18 cellular contexts compared by ENCODE assay signal in the genomic region with DNA sequence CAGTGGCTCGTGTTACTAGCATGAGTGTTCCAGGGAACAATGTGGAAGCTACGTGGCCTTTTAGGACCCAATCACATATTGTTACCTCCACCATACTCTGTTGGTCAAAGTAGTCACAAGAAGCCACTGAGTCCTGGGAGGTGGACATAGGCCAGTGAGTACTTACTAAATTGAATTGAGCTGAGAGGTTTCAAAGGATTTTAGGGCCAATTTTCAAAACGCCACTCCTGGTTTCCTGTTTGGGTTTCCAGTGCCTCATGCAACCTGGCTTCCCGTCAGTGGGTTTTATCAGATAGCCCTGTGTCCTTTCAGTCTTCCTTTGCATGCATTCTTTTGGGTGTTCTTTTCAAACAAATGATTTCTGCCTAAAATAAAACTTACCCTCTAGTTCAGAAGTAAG. TPM values are rescaled to one million over a fixed set of nuclear protein-coding genes. Genes with fewer than 3 reads are reported as not detected.
A peak's percentile ranks its signal among the peaks of the same experiment; 100 is the strongest.
DNase-seq lines count a peak whose midpoint lies in the region; ATAC-seq, FAIRE-seq and TF ChIP-seq lines count a peak whose summit lies in the region.
"Had no signal": no experiment of that assay in that cellular context is flagged by ENCODE, and none has a peak within 500 bp of the region (broad histone marks: within the 10 kb centered on the region; RNA-seq: fewer than 3 reads in every experiment).

No MANE protein-coding gene starts in this region.

- no peak overlapping the region for H3K9ac ChIP-seq in HepG2 (ENCODE audit: insufficient read depth, low read depth, low read length)
- H3K9ac ChIP-seq: BLaER1 had no signal

- CTCF ChIA-PET in HepG2 (lab: Yijun Ruan, JAX; ENCODE audit: low intra/inter-chr PET ratio, low total read pairs), result no interaction called here
- CTCF ChIA-PET in naive thymus-derived CD4-positive, alpha-beta T cell (lab: Charles Lee), result interaction anchor here (0.8 to 1.0 kb wide), 2 partner anchors 12 to 38 kb away, joined by 3 read pairs; no protein-coding TSS in a partner anchor

- H3K4me2 ChIP-seq in HepG2 (ENCODE audit: low read depth, low read length), result no peak overlapping the region; the same call in 1 of the 2 replicates
- H3K4me2 ChIP-seq: BLaER1 had no signal

- no peak for TF ChIP-seq POLR2A in HepG2 (IDR thresholded peaks at IDR 0.05; ENCODE audit: insufficient read depth in 1 of 2, low read depth in 2 of 2, low read length in 2 of 2)
- TF ChIP-seq POLR2A in right lobe of liver (IDR thresholded peaks at IDR 0.05), result no peak

- ATAC-seq in HepG2 (no peak; the same call in 2 of the 3 replicates), right lobe of liver (no peak), HG03378 (IDR thresholded peaks at IDR 0.05; ENCODE audit: unreplicated experiment) (no peak)
- no peak for ATAC-seq in activated T-helper 17 cell treated with anti-CD3 and anti-CD28 coated beads, Interleukin-2, amount 50 U/mL, for 72 hours (replicated peaks)
- no peak for ATAC-seq in naive thymus-derived CD4-positive, alpha-beta T cell
- ATAC-seq: PC-3 had no signal

- intact Hi-C loops in activated CD4-positive, alpha-beta T cell treated with anti-CD3 and anti-CD28 coated beads, Interleukin-2, amount 10 ng/mL, durations not matched to agents 24 days and 14 days (cut with micrococcal nuclease), result no loop called here
- intact Hi-C loops in HepG2 (cut with micrococcal nuclease; ENCODE audit: unreplicated experiment), result no loop called here
- intact Hi-C loops in right lobe of liver (cut with DNase I), result no loop called here
- intact Hi-C loops in naive thymus-derived CD4-positive, alpha-beta T cell (cut with micrococcal nuclease), result no loop called here

- POLR2A ChIA-PET in HepG2 (lab: Yijun Ruan, JAX), result no interaction called here
- POLR2A ChIA-PET in naive thymus-derived CD4-positive, alpha-beta T cell (lab: Charles Lee), result interaction anchor here (0.9 to 1.8 kb wide), 3 partner anchors 12 to 39 kb away, joined by 4 to 7 read pairs (median 6); no protein-coding TSS in a partner anchor

- no peaks in the 10 kb centered on the region; a peak in 1 of 5 replicates for H3K27me3 ChIP-seq in HepG2 (ENCODE audit: control insufficient read depth in 1 of 2, insufficient read depth in 2 of 2, low read length in 2 of 2)
- no peaks in the 10 kb centered on the region for H3K27me3 ChIP-seq in right lobe of liver
- H3K27me3 ChIP-seq in naive thymus-derived CD4-positive, alpha-beta T cell (ENCODE audit: control insufficient read depth in 2 of 2, insufficient read depth in 2 of 2, low read length in 2 of 2), result no peaks in the 10 kb centered on the region
- H3K27me3 ChIP-seq: BLaER1 had no signal

- no peak overlapping the region for H3K27ac ChIP-seq in HepG2 (ENCODE audit: extremely low read length, insufficient read depth, low read length)
- no peak overlapping the region for H3K27ac ChIP-seq in right lobe of liver
- H3K27ac ChIP-seq in naive thymus-derived CD4-positive, alpha-beta T cell (ENCODE audit: low read depth, low read length), result no peak overlapping the region
- H3K27ac ChIP-seq: BLaER1, RWPE1 had no signal

- H3K9me3 ChIP-seq in HepG2 (ENCODE audit: low read length) (no peaks in the 10 kb centered on the region), right lobe of liver (no peaks in the 10 kb centered on the region)
- peaks cover 0 to under 1% (median 0%) of the 10 kb centered on the region in 3 experiments for H3K9me3 ChIP-seq in naive thymus-derived CD4-positive, alpha-beta T cell (ENCODE audit: control insufficient read depth in 2 of 3, low read length in 3 of 3)
- H3K9me3 ChIP-seq: BLaER1, HAP-1 had no signal

- no peak for TF ChIP-seq RAD21 in HepG2 (CRISPR knock-in tag; IDR thresholded peaks at IDR 0.05)

- H3K4me1 ChIP-seq in HepG2 (ENCODE audit: insufficient read depth, low read length), result peaks cover 15% of the 10 kb centered on the region; the same call in 1 of the 2 replicates
- no peaks in the 10 kb centered on the region for H3K4me1 ChIP-seq in right lobe of liver
- H3K4me1 ChIP-seq in naive thymus-derived CD4-positive, alpha-beta T cell (ENCODE audit: control insufficient read depth in 2 of 2, insufficient read depth in 2 of 2, low read length in 2 of 2), result peaks cover 0 to 49% of the 10 kb centered on the region in 2 donors
- H3K4me1 ChIP-seq: HAP-1 had no signal

- H3K36me3 Mint-ChIP-seq in activated CD4-positive, alpha-beta T cell treated with anti-CD3 and anti-CD28 coated beads, Interleukin-2, amount 10 ng/mL, durations not matched to agents 24 days and 14 days (ENCODE audit: low read depth), result peaks cover 44% of the 10 kb centered on the region
- peaks cover 44% of the 10 kb centered on the region for H3K36me3 Mint-ChIP-seq in activated T-helper 17 cell treated with anti-CD3 and anti-CD28 coated beads, Interleukin-2, amount 50 U/mL, for 72 hours (ENCODE audit: low read depth)
- H3K36me3 Mint-ChIP-seq in naive thymus-derived CD4-positive, alpha-beta T cell, result peaks cover 3 to 33% (median 23%) of the 10 kb centered on the region in 5 donors

- H3K9me3 Mint-ChIP-seq in activated CD4-positive, alpha-beta T cell treated with anti-CD3 and anti-CD28 coated beads, Interleukin-2, amount 10 ng/mL, durations not matched to agents 24 days and 14 days, result peaks cover 6% of the 10 kb centered on the region
- no peaks in the 10 kb centered on the region for H3K9me3 Mint-ChIP-seq in activated T-helper 17 cell treated with anti-CD3 and anti-CD28 coated beads, Interleukin-2, amount 50 U/mL, for 72 hours
- peaks cover 0 to 5% (median 0%) of the 10 kb centered on the region in 11 donors for H3K9me3 Mint-ChIP-seq in naive thymus-derived CD4-positive, alpha-beta T cell

- no peaks in the 10 kb centered on the region for H3K27me3 Mint-ChIP-seq in activated CD4-positive, alpha-beta T cell treated with anti-CD3 and anti-CD28 coated beads, Interleukin-2, amount 10 ng/mL, durations not matched to agents 24 days and 14 days
- no peaks in the 10 kb centered on the region for H3K27me3 Mint-ChIP-seq in activated T-helper 17 cell treated with anti-CD3 and anti-CD28 coated beads, Interleukin-2, amount 50 U/mL, for 72 hours
- H3K27me3 Mint-ChIP-seq in naive thymus-derived CD4-positive, alpha-beta T cell, result no peaks in the 10 kb centered on the region

- H3K4me3 Mint-ChIP-seq in activated CD4-positive, alpha-beta T cell treated with anti-CD3 and anti-CD28 coated beads, Interleukin-2, amount 10 ng/mL, durations not matched to agents 24 days and 14 days, result peak overlapping the region; percentile 22
- H3K4me3 Mint-ChIP-seq in activated T-helper 17 cell treated with anti-CD3 and anti-CD28 coated beads, Interleukin-2, amount 50 U/mL, for 72 hours, result peak overlapping the region; percentile 43
- peak overlapping the region; percentile 27 to 75 (median 50) for H3K4me3 Mint-ChIP-seq in naive thymus-derived CD4-positive, alpha-beta T cell

- TF ChIP-seq EP300 in HepG2 (IDR thresholded peaks at IDR 0.05; ENCODE audit: low read depth in 2 of 2, low read length in 2 of 2) (no peak), HepG2 (CRISPR knock-in tag; IDR thresholded peaks at IDR 0.05; ENCODE audit: borderline replicate concordance) (no peak)

- TF ChIP-seq CTCF in HepG2 (CRISPR knock-in tag; IDR thresholded peaks at IDR 0.05), result no peak
- no peak for TF ChIP-seq CTCF in right lobe of liver (IDR thresholded peaks at IDR 0.05)

- H2AFZ ChIP-seq in HepG2 (ENCODE audit: low read length), result no peak overlapping the region

- H3K27ac Mint-ChIP-seq in activated CD4-positive, alpha-beta T cell treated with anti-CD3 and anti-CD28 coated beads, Interleukin-2, amount 10 ng/mL, durations not matched to agents 24 days and 14 days, result peak overlapping the region; percentile 54
- peak overlapping the region; percentile 80 for H3K27ac Mint-ChIP-seq in activated T-helper 17 cell treated with anti-CD3 and anti-CD28 coated beads, Interleukin-2, amount 50 U/mL, for 72 hours
- H3K27ac Mint-ChIP-seq in naive thymus-derived CD4-positive, alpha-beta T cell, result peak overlapping the region; percentile 63 to 93 (median 80)

- H3K36me3 ChIP-seq in HepG2 (replicated peaks in 1 of 2; ENCODE audit: control insufficient read depth in 1 of 2, insufficient read depth in 2 of 2, low read length in 2 of 2) (no peaks in the 10 kb centered on the region), right lobe of liver (no peaks in the 10 kb centered on the region)
- no peaks in the 10 kb centered on the region for H3K36me3 ChIP-seq in naive thymus-derived CD4-positive, alpha-beta T cell (ENCODE audit: control insufficient read depth in 2 of 3, insufficient read depth in 3 of 3, low read length in 3 of 3)
- H3K36me3 ChIP-seq: BLaER1, HAP-1 had no signal

- peaks cover 53% of the 10 kb centered on the region for H3K4me1 Mint-ChIP-seq in activated CD4-positive, alpha-beta T cell treated with anti-CD3 and anti-CD28 coated beads, Interleukin-2, amount 10 ng/mL, durations not matched to agents 24 days and 14 days
- peaks cover 36% of the 10 kb centered on the region for H3K4me1 Mint-ChIP-seq in activated T-helper 17 cell treated with anti-CD3 and anti-CD28 coated beads, Interleukin-2, amount 50 U/mL, for 72 hours
- H3K4me1 Mint-ChIP-seq in naive thymus-derived CD4-positive, alpha-beta T cell, result peaks cover 31 to 80% (median 68%) of the 10 kb centered on the region in 7 donors

- peak; percentile 69 for DNase-seq in activated CD4-positive, alpha-beta T cell treated with anti-CD3 and anti-CD28 coated beads, Interleukin-2, amount 10 ng/mL, durations not matched to agents 24 days and 14 days
- DNase-seq in activated CD4-positive, alpha-beta T cell treated with anti-CD3 and anti-CD28 coated beads for 48 hours, result no peak
- DNase-seq in HepG2 (ENCODE audit: low spot score) (no peak), right lobe of liver (no peak), superior temporal gyrus (ENCODE audit: extremely low spot score) (no peak)
- peak in 1 of 9 donors; percentile 20 for DNase-seq in naive thymus-derived CD4-positive, alpha-beta T cell
- DNase-seq: DND-41, NCI-H1436 treated with DMSO at 0.1 percent for 48 hours, NCI-H2029 treated with DMSO at 0.1 percent for 48 hours, NCI-H2171 treated with DMSO at 0.1 percent for 48 hours, NCI-H748 treated with DMSO at 0.1 percent for 48 hours, PC-3 had no signal

- no peaks in the 10 kb centered on the region for H4K20me1 ChIP-seq in HepG2 (ENCODE audit: insufficient read depth, low read length)
- H4K20me1 ChIP-seq: BLaER1 had no signal

- no peak overlapping the region for H3K4me3 ChIP-seq in HepG2 (replicated peaks in 1 of 3; ENCODE audit: insufficient read depth in 1 of 3, low read depth in 2 of 3, low read length in 3 of 3)
- H3K4me3 ChIP-seq in right lobe of liver, result no peak overlapping the region
- H3K4me3 ChIP-seq in naive thymus-derived CD4-positive, alpha-beta T cell (ENCODE audit: low read length), result peak overlapping the region; percentile 7
- H3K4me3 ChIP-seq: BLaER1, HAP-1 had no signal

- 17% methylated on average over 4 of the region's 4 CpGs for WGBS in HepG2 (ENCODE audit: low lambda C conversion rate)
- 77% methylated on average over 4 of the region's 4 CpGs for WGBS in right lobe of liver (ENCODE audit: insufficient coverage, low coverage, low lambda C conversion rate, missing lambda C conversion rate)

- no TSS peak for BruUV-seq in HepG2 (replicated peaks; lab: Mats Ljungman, UMichigan)

- FAIRE-seq in HepG2 (lab: Jason Lieb, UNC), result no peak
- FAIRE-seq: G401.6 had no signal

- in situ Hi-C loops in HepG2 (cut with HindIII; ENCODE audit: extremely low pct_ligation_motif_present, low pct_unique_long_range_greater_than_20kb), result no loop called here

- no peaks in the 10 kb centered on the region for H3K79me2 ChIP-seq in HepG2 (ENCODE audit: insufficient read depth, low read length)

RNA-seq across cellular contexts. Expression of gene FBLN7, which starts 56.3 kb away (rescaled TPM):
- total RNA-seq in activated CD4-positive, alpha-beta T cell treated with anti-CD3 and anti-CD28 coated beads, Interleukin-2, amount 10 ng/mL, durations not matched to agents 24 days and 14 days, result 26.8 and 28.7 TPM in 2 replicates
- total RNA-seq in HepG2 (2016; rRNA removed; fragmentation: Illumina TruSeq; extraction: Trizol) (0.95 and 1.4 TPM in 2 replicates), right lobe of liver (1 to 10 TPM; 1.2 to 5.4 (median 2.9) TPM)
- total RNA-seq in HepG2 (2016; cell fraction: cytosol; rRNA removed; fragmentation: Illumina TruSeq; extraction: Trizol; ENCODE audit: low read depth), result 0.53 and 1.0 TPM in 2 replicates
- total RNA-seq in HepG2 (2016; cell fraction: insoluble cytoplasmic fraction; rRNA removed; fragmentation: Illumina TruSeq; extraction: Trizol), result 0.52 and 1.1 TPM in 2 replicates
- 0.87 and 0.90 TPM in 2 replicates for total RNA-seq in HepG2 (2016; cell fraction: membrane; rRNA removed; fragmentation: Illumina TruSeq; extraction: Trizol)
- 2.6 and 2.7 TPM in 2 replicates for total RNA-seq in HepG2 (2016; cell fraction: nucleus; rRNA removed; fragmentation: Illumina TruSeq; extraction: Trizol)
- 2.3 and 2.4 TPM in 2 replicates for polyA plus RNA-seq in HepG2 (2011; rRNA removed)
- polyA plus RNA-seq in HepG2 (2011; cell fraction: cytosol; rRNA removed), result 2.2 and 2.5 TPM in 2 replicates
- 5.3 and 6.4 TPM in 2 replicates for polyA plus RNA-seq in HepG2 (2011; cell fraction: nucleus; rRNA removed)
- 5.1 and 5.4 TPM in 2 replicates for polyA plus RNA-seq in HepG2 (2012)
- polyA plus RNA-seq in HepG2 (2016; cell fraction: cytosol; fragmentation: Illumina TruSeq; extraction: Trizol; ENCODE audit: low read depth), result 1.1 and 1.2 TPM in 2 replicates
- polyA plus RNA-seq in HepG2 (2016; cell fraction: insoluble cytoplasmic fraction; fragmentation: Illumina TruSeq; extraction: Trizol; ENCODE audit: low read depth), result 2.1 and 2.2 TPM in 2 replicates
- polyA plus RNA-seq in HepG2 (2016; cell fraction: membrane; fragmentation: Illumina TruSeq; extraction: Trizol; ENCODE audit: low read depth), result 1.6 and 1.7 TPM in 2 replicates
- 6.5 TPM in 2 replicates for polyA plus RNA-seq in HepG2 (2016; cell fraction: nucleus; fragmentation: Illumina TruSeq; extraction: Trizol; ENCODE audit: insufficient read depth, low read depth)
- polyA minus RNA-seq in HepG2 (2011; rRNA and poly(A)+ RNA removed; ENCODE audit: low replicate concordance), result 3.2 TPM in 1 of 2 replicates, not detected in the other
- 1.6 and 2.9 TPM in 2 replicates for polyA minus RNA-seq in HepG2 (2011; cell fraction: cytosol; rRNA and poly(A)+ RNA removed)
- 3.4 and 4.0 TPM in 2 replicates for polyA minus RNA-seq in HepG2 (2011; cell fraction: nucleus; rRNA and poly(A)+ RNA removed)
- total RNA-seq in activated T-helper 17 cell treated with anti-CD3 and anti-CD28 coated beads, Interleukin-2, amount 50 U/mL, for 72 hours, result 10 to 100 TPM; 24.4 to 49.9 TPM
- total RNA-seq in naive thymus-derived CD4-positive, alpha-beta T cell, result 10 to 100 TPM; 12.1 to 36.3 (median 20.5) TPM
- 10 to 100 TPM; 21.0 to 29.0 TPM for polyA plus RNA-seq in naive thymus-derived CD4-positive, alpha-beta T cell
